Comparison of ENCODE assay signal across 1 cellular context in the genomic region with DNA sequence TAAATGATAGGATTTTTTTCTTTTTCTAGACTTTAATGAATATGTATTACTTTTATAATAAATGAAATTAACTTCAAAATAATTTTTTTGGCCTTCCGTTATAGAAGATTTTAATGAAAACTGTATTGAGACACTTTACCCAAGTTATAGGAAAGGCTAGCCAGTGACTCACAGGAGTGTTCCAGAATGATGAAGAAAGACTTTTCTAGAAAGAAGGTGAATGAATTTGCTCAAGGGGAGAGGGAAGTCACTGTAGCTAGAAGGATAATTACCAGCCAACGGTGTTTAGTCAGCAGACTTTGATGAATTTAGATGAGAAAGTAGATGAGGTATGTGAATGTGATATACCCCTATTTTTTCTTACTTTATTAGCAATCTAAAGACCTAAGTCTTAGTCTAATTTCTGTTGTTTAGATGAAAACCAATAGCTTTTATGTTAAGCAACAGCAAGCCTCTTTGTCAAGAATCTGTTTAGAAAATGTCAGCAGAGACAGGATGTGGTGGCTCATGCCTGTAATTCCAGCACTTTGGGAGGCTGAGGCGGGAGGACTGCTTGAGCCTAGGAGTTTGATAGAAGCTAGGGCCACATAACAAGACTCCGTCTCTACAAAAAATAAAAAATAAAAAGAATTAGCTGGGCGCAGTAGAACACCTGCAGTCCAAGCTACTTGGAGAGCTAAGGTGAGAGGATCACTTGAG.
TF ChIP-seq lines count a peak whose summit lies in the region.

No MANE protein-coding gene starts in this region.

TF ChIP-seq in GM12891, 5 proteins besides CTCF, POLR2A, EP300 and RAD21 (continued from another document):
- TF ChIP-seq PAX5 (IDR thresholded peaks at IDR 0.05; ENCODE audit: insufficient read depth, low read length, severe bottlenecking): no peak
- no peak for TF ChIP-seq POLR2AphosphoS5 (IDR thresholded peaks at IDR 0.05; ENCODE audit: low read depth, low read length)
- no peak for TF ChIP-seq TAF1 (IDR thresholded peaks at IDR 0.05; ENCODE audit: low read depth, low read length)
- no peak for TF ChIP-seq SPI1 (IDR thresholded peaks at IDR 0.05; ENCODE audit: low read depth, low read length)
